In the genomic region with DNA sequence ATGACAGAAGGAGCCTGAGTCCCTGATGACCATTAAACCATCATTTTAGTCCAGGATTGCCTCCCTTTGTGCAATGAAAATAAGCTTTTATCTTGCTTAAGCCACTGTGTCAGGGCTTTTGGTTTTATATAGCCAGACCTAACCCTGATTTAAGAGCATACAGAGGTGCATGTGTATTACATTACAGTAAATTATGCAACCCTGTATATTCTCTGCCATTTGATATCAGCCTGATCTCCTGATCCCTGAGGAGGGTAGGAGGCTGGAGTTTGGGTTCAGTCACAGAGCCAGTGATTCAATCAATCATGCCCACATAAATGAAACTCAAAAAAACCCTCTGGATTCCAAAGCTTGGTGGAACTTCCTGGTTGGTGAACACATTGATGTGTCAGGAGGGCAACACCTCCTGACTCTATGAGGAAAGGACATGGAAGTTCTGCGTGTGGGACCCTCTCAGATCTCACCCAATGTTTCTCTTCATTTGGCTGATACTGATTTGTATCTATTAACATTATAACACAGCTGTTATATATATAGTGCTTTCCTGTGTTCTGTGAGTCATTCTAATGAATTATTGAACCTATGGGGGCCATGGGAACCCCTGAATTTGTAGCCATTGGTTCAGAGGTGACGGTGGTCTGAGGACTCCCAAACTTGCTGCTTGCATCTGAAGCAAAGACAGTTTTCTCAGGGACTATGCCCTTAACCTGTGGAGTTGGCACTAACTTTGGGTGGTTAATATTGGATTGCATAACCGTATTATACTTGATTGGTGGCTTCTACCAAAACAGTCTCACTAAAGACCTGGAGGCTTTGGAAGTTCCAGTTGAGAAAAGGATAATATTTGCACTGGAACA, we compare ENCODE assay signal across 15 cellular contexts.
"Had no signal": no experiment of that assay in that cellular context is flagged by ENCODE, and none has a peak within 500 bp of the region (broad histone marks: within the 10 kb centered on the region; RNA-seq: fewer than 3 reads in every experiment).

No MANE protein-coding gene starts in this region.

- H3K27me3 ChIP-seq: thyroid gland, uterus had no signal

- H3K27ac ChIP-seq: coronary artery, thyroid gland, uterus had no signal

- H3K4me1 ChIP-seq: uterus had no signal

- H3K36me3 ChIP-seq: thyroid gland, uterus had no signal

- H3K4me3 ChIP-seq: coronary artery, lung, thyroid gland, uterus had no signal

- DNase-seq: activated CD4-positive, alpha-beta T cell treated with anti-CD3 and anti-CD28 coated beads, Interleukin-2, amount 50 U/mL, for 48 hours; activated CD8-positive, alpha-beta memory T cell treated with anti-CD3 and anti-CD28 coated beads, Interleukin-2, amount 10 ng/mL, durations not matched to agents 7 days and 5 days; activated effector memory CD4-positive, alpha-beta T cell treated with anti-CD3 and anti-CD28 coated beads, Interleukin-2, amount 50 U/mL, for 16 hours; activated T-cell treated with anti-CD3 and anti-CD28 coated beads, Interleukin-2, amount 50 U/mL, for 24 hours; caudate nucleus; effector memory CD8-positive, alpha-beta T cell; hypothalamus; kidney glomerular epithelial cell; nephron progenitor cell; stimulated activated CD4-positive, alpha-beta T cell treated with anti-CD3 and anti-CD28 coated beads, Interleukin-4, amount 100 ng/mL, for 4 hours; thyroid gland; uterus had no signal

- H3K9me3 ChIP-seq: thyroid gland, uterus had no signal

- ATAC-seq: activated CD4-positive, CD25-positive, alpha-beta regulatory T cell treated with anti-CD3 and anti-CD28 coated beads, Interleukin-2, amount 50 U/mL, for 24 hours; activated CD8-positive, alpha-beta memory T cell treated with anti-CD3 and anti-CD28 coated beads, Interleukin-2, amount 10 ng/mL, durations not matched to agents 7 days and 5 days; effector memory CD8-positive, alpha-beta T cell had no signal
